ENCODE assay signal across 8 cellular contexts in genomic region chr18:23259701-23260661, GRCh38.
A peak's percentile ranks its signal among the peaks of the same experiment; 100 is the strongest.
DNase-seq lines count a peak whose midpoint lies in the region; ATAC-seq, FAIRE-seq and TF ChIP-seq lines count a peak whose summit lies in the region.

No MANE protein-coding gene starts in this region.

- no peaks in the 10 kb centered on the region for H3K9me3 ChIP-seq in parathyroid adenoma (ENCODE audit: control insufficient read depth, low read length)

- no peaks in the 10 kb centered on the region for H3K79me2 ChIP-seq in parathyroid adenoma

- peak overlapping the region; percentile 62 for H2AFZ ChIP-seq in parathyroid adenoma

- TF ChIP-seq CTCF in parathyroid adenoma (IDR thresholded peaks at IDR 0.05) = no peak

- peak; percentile 63 for FAIRE-seq in GM12892 (lab: Jason Lieb, UNC)

- H3K4me1 ChIP-seq in parathyroid adenoma = peaks cover 15% of the 10 kb centered on the region

- no peaks in the 10 kb centered on the region for H3K9me3 Mint-ChIP-seq in activated naive CD4-positive, alpha-beta T cell treated with anti-CD3 and anti-CD28 coated beads, Interleukin-2, amount 50 U/mL, for 72 hours

- H3K4me3 ChIP-seq in parathyroid adenoma (ENCODE audit: low read depth, low read length) = peak overlapping the region; percentile 37

- no peak overlapping the region for H3K9ac ChIP-seq in parathyroid adenoma

- peak overlapping the region; percentile 51 for H3K4me2 ChIP-seq in parathyroid adenoma (ENCODE audit: low read length)

- no peaks in the 10 kb centered on the region for H3K36me3 ChIP-seq in parathyroid adenoma (ENCODE audit: control insufficient read depth, insufficient read depth, low read length)

- H3K27ac ChIP-seq in parathyroid adenoma = peak overlapping the region; percentile 60

- peak; percentile 70 for DNase-seq in AG08396 (ENCODE audit: low spot score)
- DNase-seq in GM12892 (ENCODE audit: insufficient read length) = no peak
- DNase-seq in NCI-H2171 treated with DMSO at 0.1 percent for 48 hours (lab: John Stamatoyannopoulos, UW) = peak; percentile 59
- no peak for DNase-seq in activated naive CD4-positive, alpha-beta T cell treated with anti-CD3 and anti-CD28 coated beads, Interleukin-2, amount 50 U/mL, for 72 hours (ENCODE audit: low spot score in 2 of 2)
- DNase-seq in Right ventricle myocardium inferior (ENCODE audit: missing footprints) = peak; percentile 89
- DNase-seq in NCI-H1694 (lab: John Stamatoyannopoulos, UW) = no peak

- ATAC-seq in HG02943 (IDR thresholded peaks at IDR 0.05; ENCODE audit: low read depth, unreplicated experiment) (peak; percentile 62), Right ventricle myocardium inferior (peak; percentile 85)
- ATAC-seq in activated naive CD4-positive, alpha-beta T cell treated with anti-CD3 and anti-CD28 coated beads, Interleukin-2, amount 50 U/mL, for 72 hours = peak; percentile 46 to 48

- peaks cover 0 to 10% of the 10 kb centered on the region in 2 donors for H3K36me3 Mint-ChIP-seq in activated naive CD4-positive, alpha-beta T cell treated with anti-CD3 and anti-CD28 coated beads, Interleukin-2, amount 50 U/mL, for 72 hours

- H3K27me3 ChIP-seq in parathyroid adenoma (ENCODE audit: control insufficient read depth, insufficient read depth, low read length) = no peaks in the 10 kb centered on the region

- TF ChIP-seq POLR2A in GM12892 (IDR thresholded peaks at IDR 0.05; ENCODE audit: low read depth, low read length) = peak; percentile 31; the same call in 1 of the 2 replicates

- peak overlapping the region; percentile 62 to 92 for H3K27ac Mint-ChIP-seq in activated naive CD4-positive, alpha-beta T cell treated with anti-CD3 and anti-CD28 coated beads, Interleukin-2, amount 50 U/mL, for 72 hours

- intact Hi-C loops in Right ventricle myocardium inferior (cut with DNase I) = no loop called here

Comparison
In these comparisons a context has a peak if more than half of its experiments do, and no peak if none do; other contexts are left out.
1. DNase-seq: peak in AG08396 (single experiment), NCI-H2171 treated with DMSO at 0.1 percent for 48 hours (single experiment) and Right ventricle myocardium inferior (single experiment); none in GM12892 (single experiment), activated naive CD4-positive, alpha-beta T cell treated with anti-CD3 and anti-CD28 coated beads, Interleukin-2, amount 50 U/mL, for 72 hours (0 of 2) and NCI-H1694 (single experiment).
2. Peak in every context shown above with its lines, with median percentiles within 50 percentile points of each other: ATAC-seq.